ENCODE assay signal across 8 cellular contexts in the genomic region with DNA sequence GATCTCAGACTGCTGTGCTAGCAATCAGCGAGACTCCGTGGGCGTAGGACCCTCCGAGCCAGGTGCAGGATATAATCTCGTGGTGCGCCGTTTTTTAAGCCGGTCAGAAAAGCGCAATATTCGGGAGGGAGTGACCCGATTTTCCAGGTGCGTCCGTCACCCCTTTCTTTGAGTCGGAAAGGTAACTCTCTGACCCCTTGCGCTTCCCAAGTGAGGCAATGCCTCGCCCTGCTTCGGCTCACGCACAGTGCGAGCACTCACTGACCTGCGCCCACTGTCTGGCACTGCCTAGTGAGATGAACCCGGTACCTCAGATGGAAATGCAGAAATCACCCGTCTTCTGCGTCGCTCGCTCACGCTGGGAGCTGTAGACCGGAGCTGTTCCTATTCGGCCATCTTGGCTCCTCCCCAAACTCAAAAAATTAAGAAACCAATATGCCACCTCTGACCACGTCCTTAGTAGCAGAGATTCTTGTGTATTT. TPM values are rescaled to one million over a fixed set of nuclear protein-coding genes. Genes with fewer than 3 reads are reported as not detected.
DNase-seq lines count a peak whose midpoint lies in the region; ATAC-seq, FAIRE-seq and TF ChIP-seq lines count a peak whose summit lies in the region.
"Not testable (repeated sequence)": the region's sequence is repeated elsewhere in the genome, so short reads cannot be mapped to it uniquely, and the experiment has no call there.

No MANE protein-coding gene starts in this region.

- not testable (repeated sequence) for H3K9me3 Mint-ChIP-seq in Caco-2 (ENCODE audit: unreplicated experiment); GM23338; endothelial cell (ENCODE audit: unreplicated experiment)
- H3K9me3 Mint-ChIP-seq in WTC11 = peaks cover 17% of the 10 kb centered on the region

- BruUV-seq in Caco-2 (replicated peaks; lab: Mats Ljungman, UMichigan) = TSS peak; percentile 68
- BruUV-seq in HepG2 (replicated peaks; lab: Mats Ljungman, UMichigan) = not testable (repeated sequence)

- not testable (repeated sequence) for H3K18ac ChIP-seq in neuronal stem cell (ENCODE audit: low read length)

- H3K4me3 ChIP-seq in Caco-2 (ENCODE audit: low read depth, low read length) (peak overlapping the region; percentile 42), GM23338 (peak overlapping the region; percentile 34), HUES6 (ENCODE audit: low read depth, low read length) (peak overlapping the region; percentile 22; the same call in 1 of the 2 replicates)
- H3K4me3 ChIP-seq in HepG2 (replicated peaks in 1 of 3; ENCODE audit: insufficient read depth in 1 of 3, low read depth in 2 of 3, low read length in 3 of 3); neuronal stem cell (ENCODE audit: low read length in 2 of 2): not testable (repeated sequence)

- H2BK5ac ChIP-seq in neuronal stem cell (ENCODE audit: low read length) = not testable (repeated sequence)

- not testable (repeated sequence) for H3F3A ChIP-seq in GM23338 (replicated peaks; ENCODE audit: low read depth)

- not testable (repeated sequence) for H3K4me1 ChIP-seq in Caco-2; HepG2 (ENCODE audit: insufficient read depth, low read length); neuronal stem cell (ENCODE audit: control insufficient read depth in 2 of 2, insufficient read depth in 1 of 2, low read depth in 1 of 2, low read length in 2 of 2)
- H3K4me1 ChIP-seq in GM23338 (ENCODE audit: insufficient read depth) = 0 out of 2 replicates have a peak, but pooled peaks cover 13% of the 10 kb centered on the region
- peaks cover 12% of the 10 kb centered on the region; the same call in 1 of the 2 replicates for H3K4me1 ChIP-seq in HUES6 (ENCODE audit: control insufficient read depth, insufficient read depth, low read length)

- peak; percentile 51 to 64 for DNase-seq in Caco-2
- DNase-seq in GM23338 (ENCODE audit: low spot score); WTC11 (ENCODE audit: low spot score); endothelial cell (ENCODE audit: low spot score); HepG2 (ENCODE audit: low spot score); neuronal stem cell (ENCODE audit: low spot score): not testable (repeated sequence)
- DNase-seq in NCI-H69 (lab: John Stamatoyannopoulos, UW) = peak; percentile 32

- WGBS in HepG2 (ENCODE audit: low lambda C conversion rate) = 76% methylated on average over 27 of the region's 29 CpGs
- no CpG with 5 or more reads among the region's 29 CpGs for WGBS in neuronal stem cell (ENCODE audit: extremely low coverage in 2 of 2, insufficient read length in 2 of 2, insufficient replicate concordance in 1 of 2), 2 donors

- peak overlapping the region; percentile 55; the same call in 1 of the 2 replicates for H3K27ac ChIP-seq in GM23338 (ENCODE audit: low read depth)
- H3K27ac ChIP-seq in HUES6 (ENCODE audit: low read depth, low read length); HepG2 (ENCODE audit: extremely low read length, insufficient read depth, low read length); neuronal stem cell (replicated peaks; ENCODE audit: low read length): not testable (repeated sequence)

- not testable (repeated sequence) for H2BK15ac ChIP-seq in neuronal stem cell (ENCODE audit: low read length)

- not testable (repeated sequence) for H3K36me3 ChIP-seq in Caco-2 (ENCODE audit: control insufficient read depth, insufficient read depth, low read length); GM23338 (ENCODE audit: insufficient read depth); HUES6 (ENCODE audit: control insufficient read depth, insufficient read depth, low read length); HepG2 (replicated peaks in 1 of 2; ENCODE audit: control insufficient read depth in 1 of 2, insufficient read depth in 2 of 2, low read length in 2 of 2); neuronal stem cell (replicated peaks in 1 of 2; ENCODE audit: control insufficient read depth in 2 of 2, insufficient read depth in 2 of 2, low read length in 2 of 2)

- H3K23ac ChIP-seq in neuronal stem cell (ENCODE audit: low read depth, low read length, poor library complexity) = not testable (repeated sequence)

- not testable (repeated sequence) for TF ChIP-seq POLR2A in HepG2 (IDR thresholded peaks at IDR 0.05; ENCODE audit: insufficient read depth in 1 of 2, low read depth in 2 of 2, low read length in 2 of 2)

- CTCF ChIA-PET in Caco-2 (lab: Charles Lee); WTC11 (lab: Charles Lee); HepG2 (lab: Yijun Ruan, JAX; ENCODE audit: low intra/inter-chr PET ratio, low total read pairs): not testable (repeated sequence)

- peak overlapping the region; percentile 54; the same call in 1 of the 2 replicates for H2AFZ ChIP-seq in GM23338
- H2AFZ ChIP-seq in HepG2 (ENCODE audit: low read length) = not testable (repeated sequence)
- peak overlapping the region; percentile 72 for H2AFZ ChIP-seq in neuronal stem cell (ENCODE audit: low read length)

- H3K4ac ChIP-seq in neuronal stem cell (ENCODE audit: low read length) = not testable (repeated sequence)

- not testable (repeated sequence) for H2AK5ac ChIP-seq in neuronal stem cell (ENCODE audit: low read depth, low read length)

- H3K4me1 Mint-ChIP-seq in Caco-2 (ENCODE audit: low read depth, unreplicated experiment); GM23338; WTC11; endothelial cell (ENCODE audit: unreplicated experiment): not testable (repeated sequence)

- H3K27ac Mint-ChIP-seq in Caco-2 (ENCODE audit: unreplicated experiment) (peak overlapping the region; percentile 95), GM23338 (peak overlapping the region; percentile 43), WTC11 (peak overlapping the region; percentile 79)
- not testable (repeated sequence) for H3K27ac Mint-ChIP-seq in endothelial cell (ENCODE audit: unreplicated experiment)

- not testable (repeated sequence) for H4K91ac ChIP-seq in neuronal stem cell (ENCODE audit: low read depth, low read length, poor library complexity)

- not testable (repeated sequence) for H2BK12ac ChIP-seq in neuronal stem cell (ENCODE audit: low read length)

- H2BK120ac ChIP-seq in neuronal stem cell (ENCODE audit: low read depth, low read length) = not testable (repeated sequence)

- TF ChIP-seq EP300 in HepG2 (IDR thresholded peaks at IDR 0.05; ENCODE audit: low read depth in 2 of 2, low read length in 2 of 2); HepG2 (CRISPR knock-in tag; IDR thresholded peaks at IDR 0.05; ENCODE audit: borderline replicate concordance): not testable (repeated sequence)

- not testable (repeated sequence) for H3K79me2 ChIP-seq in GM23338 (replicated peaks; ENCODE audit: insufficient read depth); HepG2 (ENCODE audit: insufficient read depth, low read length)

- ATAC-seq in GM23338, WTC11, HepG2: not testable (repeated sequence)

- intact Hi-C loops in Caco-2 (cut with micrococcal nuclease; ENCODE audit: unreplicated experiment); HepG2 (cut with micrococcal nuclease; ENCODE audit: unreplicated experiment): not testable (repeated sequence)

- not testable (repeated sequence) for H3K14ac ChIP-seq in neuronal stem cell (ENCODE audit: low read length)

- H3K36me3 Mint-ChIP-seq in Caco-2 (ENCODE audit: insufficient read depth, unreplicated experiment); GM23338 (ENCODE audit: low read depth); WTC11; endothelial cell (ENCODE audit: low read depth, unreplicated experiment): not testable (repeated sequence)

- not testable (repeated sequence) for H3K27me3 Mint-ChIP-seq in Caco-2 (ENCODE audit: insufficient read depth, unreplicated experiment); GM23338 (ENCODE audit: insufficient read depth, low read depth, poor library complexity); WTC11 (ENCODE audit: low read depth); endothelial cell (ENCODE audit: unreplicated experiment)

- not testable (repeated sequence) for H3K27me3 ChIP-seq in Caco-2 (replicated peaks; ENCODE audit: control insufficient read depth, insufficient read depth, low read length); GM23338 (ENCODE audit: insufficient read depth); HUES6 (ENCODE audit: control insufficient read depth, insufficient read depth, low read length); HepG2 (ENCODE audit: control insufficient read depth in 1 of 2, insufficient read depth in 2 of 2, low read length in 2 of 2); neuronal stem cell (ENCODE audit: control insufficient read depth in 3 of 3, insufficient read depth in 3 of 3, low read depth in 1 of 3, low read length in 3 of 3)

- in situ Hi-C loops in HepG2 (cut with HindIII; ENCODE audit: extremely low pct_ligation_motif_present, low pct_unique_long_range_greater_than_20kb) = not testable (repeated sequence)

- peak overlapping the region; percentile 47 for H3K9ac ChIP-seq in HUES6 (ENCODE audit: low read length)
- not testable (repeated sequence) for H3K9ac ChIP-seq in HepG2 (ENCODE audit: insufficient read depth, low read depth, low read length); neuronal stem cell (ENCODE audit: low read depth, low read length, poor library complexity)

- not testable (repeated sequence) for H4K8ac ChIP-seq in neuronal stem cell (ENCODE audit: low read depth, low read length)

- not testable (repeated sequence) for FAIRE-seq in HepG2 (lab: Jason Lieb, UNC)

- not testable (repeated sequence) for H4K20me1 ChIP-seq in GM23338 (replicated peaks; ENCODE audit: insufficient read depth); HepG2 (ENCODE audit: insufficient read depth, low read length)

- H3K4me3 Mint-ChIP-seq in Caco-2 (ENCODE audit: unreplicated experiment) (peak overlapping the region; percentile 95), WTC11 (peak overlapping the region; percentile 52), endothelial cell (ENCODE audit: unreplicated experiment) (peak overlapping the region; percentile 2)
- not testable (repeated sequence) for H3K4me3 Mint-ChIP-seq in GM23338

- H3K9me3 ChIP-seq in Caco-2; HUES6 (ENCODE audit: control insufficient read depth, insufficient read depth, low read depth, low read length); HepG2 (ENCODE audit: low read length); neuronal stem cell (replicated peaks in 1 of 2; ENCODE audit: control insufficient read depth in 2 of 2, insufficient read depth in 1 of 2, low read depth in 1 of 2, low read length in 2 of 2): not testable (repeated sequence)

- not testable (repeated sequence) for TF ChIP-seq CTCF in Caco-2 (IDR thresholded peaks at IDR 0.05; ENCODE audit: insufficient read depth in 1 of 2, low read depth in 1 of 2, low read length in 1 of 2, severe bottlenecking in 1 of 2, unreplicated experiment in 1 of 2); GM23338 (conservative IDR thresholded peaks at IDR 0.05; ENCODE audit: low read depth in 2 of 2); WTC11 (IDR thresholded peaks at IDR 0.05); endothelial cell (IDR thresholded peaks at IDR 0.05; ENCODE audit: unreplicated experiment); HepG2 (CRISPR knock-in tag; IDR thresholded peaks at IDR 0.05)

- POLR2A ChIA-PET in Caco-2 (lab: Charles Lee) = interaction anchor here (1.0 kb wide), 1 partner anchor 123 kb away, joined by 3 read pairs; the partner anchor contains the start of gene ARL5A
- POLR2A ChIA-PET in WTC11 (lab: Charles Lee); HepG2 (lab: Yijun Ruan, JAX): not testable (repeated sequence)

- peak overlapping the region; percentile 62 for H3K4me2 ChIP-seq in GM23338
- peak overlapping the region; percentile 27; the same call in 1 of the 2 replicates for H3K4me2 ChIP-seq in HepG2 (ENCODE audit: low read depth, low read length)
- not testable (repeated sequence) for H3K4me2 ChIP-seq in neuronal stem cell (ENCODE audit: insufficient read depth, low read length, poor library complexity, severe bottlenecking)

- H3K79me1 ChIP-seq in neuronal stem cell (ENCODE audit: low read depth, low read length) = not testable (repeated sequence)

- not testable (repeated sequence) for H3K9me2 ChIP-seq in GM23338 (ENCODE audit: insufficient read depth)

- TF ChIP-seq RAD21 in HepG2 (CRISPR knock-in tag; IDR thresholded peaks at IDR 0.05) = not testable (repeated sequence)

RNA-seq across cellular contexts. Expression of gene NEB, which starts 29.8 kb away (rescaled TPM):
- total RNA-seq in Caco-2 (2022) (14.7 and 17.6 TPM in 2 replicates), WTC11 (2021) (1.7 to 2.1 TPM (median 1.9 TPM) in 3 replicates), endothelial cell (ENCODE audit: unreplicated experiment) (0.64 TPM), HepG2 (2016; rRNA removed; fragmentation: Illumina TruSeq; extraction: Trizol) (0.18 and 0.24 TPM in 2 replicates)
- 8.2 and 13.7 TPM in 2 replicates for total RNA-seq in GM23338 (2014; rRNA removed; shearing (Covaris generic))
- polyA plus RNA-seq in GM23338 (2016; fragmentation: Nextera tagmentation; extraction: Ambion mirVana) (4.9 and 6.2 TPM in 2 replicates), HepG2 (2011; rRNA removed) (0.21 and 0.27 TPM in 2 replicates)
- 0.10 TPM in 1 of 2 replicates, not detected in the other for total RNA-seq in HepG2 (2016; cell fraction: cytosol; rRNA removed; fragmentation: Illumina TruSeq; extraction: Trizol; ENCODE audit: low read depth)
- total RNA-seq in HepG2 (2016; cell fraction: insoluble cytoplasmic fraction; rRNA removed; fragmentation: Illumina TruSeq; extraction: Trizol) = 0.19 and 0.33 TPM in 2 replicates
- 0.03 TPM in 2 replicates for total RNA-seq in HepG2 (2016; cell fraction: membrane; rRNA removed; fragmentation: Illumina TruSeq; extraction: Trizol)
- 0.66 and 0.96 TPM in 2 replicates for total RNA-seq in HepG2 (2016; cell fraction: nucleus; rRNA removed; fragmentation: Illumina TruSeq; extraction: Trizol)
- 0.03 and 0.05 TPM in 2 replicates for polyA plus RNA-seq in HepG2 (2011; cell fraction: cytosol; rRNA removed)
- 0.57 and 0.72 TPM in 2 replicates for polyA plus RNA-seq in HepG2 (2011; cell fraction: nucleus; rRNA removed)
- polyA plus RNA-seq in HepG2 (2012) = 1.1 and 1.2 TPM in 2 replicates
- polyA plus RNA-seq in HepG2 (2016; cell fraction: cytosol; fragmentation: Illumina TruSeq; extraction: Trizol; ENCODE audit: low read depth) = 0.09 TPM in 1 of 2 replicates, not detected in the other
- 0.01 and 0.14 TPM in 2 replicates for polyA plus RNA-seq in HepG2 (2016; cell fraction: insoluble cytoplasmic fraction; fragmentation: Illumina TruSeq; extraction: Trizol; ENCODE audit: low read depth)
- polyA plus RNA-seq in HepG2 (2016; cell fraction: membrane; fragmentation: Illumina TruSeq; extraction: Trizol; ENCODE audit: low read depth) = not detected in 2 replicates
- polyA plus RNA-seq in HepG2 (2016; cell fraction: nucleus; fragmentation: Illumina TruSeq; extraction: Trizol; ENCODE audit: insufficient read depth, low read depth) = 0.41 and 0.64 TPM in 2 replicates
- polyA minus RNA-seq in HepG2 (2011; rRNA and poly(A)+ RNA removed; ENCODE audit: low replicate concordance) = 0.06 and 0.82 TPM in 2 replicates
- 0.10 TPM in 1 of 2 replicates, not detected in the other for polyA minus RNA-seq in HepG2 (2011; cell fraction: cytosol; rRNA and poly(A)+ RNA removed)
- 0.90 and 1.7 TPM in 2 replicates for polyA minus RNA-seq in HepG2 (2011; cell fraction: nucleus; rRNA and poly(A)+ RNA removed)
- 0.03 TPM for polyA plus RNA-seq in neuronal stem cell (2013, experiment 1 of 2)
- 0.15 TPM for polyA plus RNA-seq in neuronal stem cell (2013, experiment 2 of 2)
